8 cellular contexts compared by ENCODE assay signal in genomic region chr9:114681594-114682332, GRCh38. TPM values are rescaled to one million over a fixed set of nuclear protein-coding genes. Genes with fewer than 3 reads are reported as not detected.
DNase-seq lines count a peak whose midpoint lies in the region; ATAC-seq and TF ChIP-seq lines count a peak whose summit lies in the region.

Gene TEX48 (minus strand): TSS chr9:114682192. CDS start chr9:114671723, 10,469 bp downstream.

- TF ChIP-seq CTCF in GM12864 (IDR thresholded peaks at IDR 0.05; ENCODE audit: low read depth, low read length, missing control alignments) (peak; percentile 88), NB4 (IDR thresholded peaks at IDR 0.05; ENCODE audit: low read depth, low read length) (peak; percentile 83), SU-DHL-6 (IDR thresholded peaks at IDR 0.05; ENCODE audit: insufficient read depth, low read length, poor library complexity, severe bottlenecking) (peak; percentile 31), smooth muscle cell (IDR thresholded peaks at IDR 0.05; ENCODE audit: borderline replicate concordance, insufficient read depth, poor library complexity, severe bottlenecking) (peak; percentile 59)

- no peak within 1 kb of the TSS for H3K9ac ChIP-seq in SU-DHL-6 (ENCODE audit: low read length)
- H3K9ac ChIP-seq in smooth muscle cell (ENCODE audit: low read depth) = no peak within 1 kb of the TSS

- H3K79me2 ChIP-seq in SU-DHL-6 (ENCODE audit: insufficient read depth, low read length) (no peaks in the 10 kb centered on the region), smooth muscle cell (ENCODE audit: low read depth) (no peaks in the 10 kb centered on the region)

- peak; percentile 57 for ATAC-seq in left ventricle myocardium superior
- no peak for ATAC-seq in HG03469 (IDR thresholded peaks at IDR 0.05; ENCODE audit: unreplicated experiment)

- H3K4me1 ChIP-seq in smooth muscle cell (ENCODE audit: low read depth) = peaks cover 7% of the 10 kb centered on the region

- peak; percentile 62 for DNase-seq in GM12864 (ENCODE audit: low read depth)
- peak; percentile 65 for DNase-seq in HEK293T (ENCODE audit: extremely low spot score)
- peak; percentile 76 for DNase-seq in NB4 (ENCODE audit: low read depth)
- DNase-seq in left ventricle myocardium superior = no peak
- no peak for DNase-seq in smooth muscle cell (lab: John Stamatoyannopoulos, UW; ENCODE audit: unreplicated experiment)

- WGBS in smooth muscle cell (ENCODE audit: low lambda C conversion rate) = 69% methylated on average over 8 of the region's 8 CpGs

- H4K20me1 ChIP-seq in SU-DHL-6 (ENCODE audit: low read depth, low read length) = no peaks in the 10 kb centered on the region
- no peaks in the 10 kb centered on the region for H4K20me1 ChIP-seq in smooth muscle cell (ENCODE audit: low read depth)

- H3K27me3 Mint-ChIP-seq in activated naive CD4-positive, alpha-beta T cell treated with anti-CD3 and anti-CD28 coated beads, Interleukin-2, amount 50 U/mL, for 24 hours = peaks cover 4% of the 10 kb centered on the region

- no peak within 1 kb of the TSS for H2AFZ ChIP-seq in SU-DHL-6 (ENCODE audit: low read depth, low read length, severe bottlenecking)
- no peak within 1 kb of the TSS for H2AFZ ChIP-seq in smooth muscle cell (ENCODE audit: low read depth)

- CTCF ChIA-PET in HEK293T (lab: Yijun Ruan, JAX) = interaction anchor here (0.7 to 3.0 kb wide), 13 partner anchors 8 to 988 kb away, joined by 3 to 19 read pairs (median 4); no protein-coding TSS in a partner anchor

- H3K36me3 ChIP-seq in SU-DHL-6 (ENCODE audit: low read length) (no peaks in the 10 kb centered on the region), smooth muscle cell (ENCODE audit: low read depth) (no peaks in the 10 kb centered on the region)

- H3K4me1 Mint-ChIP-seq in activated naive CD4-positive, alpha-beta T cell treated with anti-CD3 and anti-CD28 coated beads, Interleukin-2, amount 50 U/mL, for 24 hours = peaks cover 34% of the 10 kb centered on the region

- POLR2A ChIA-PET in HEK293T (lab: Yijun Ruan, JAX) = no interaction called here

- no peak for TF ChIP-seq POLR2A in NB4 (IDR thresholded peaks at IDR 0.05; ENCODE audit: extremely low read depth, insufficient read length)

- H3K27me3 ChIP-seq in SU-DHL-6 (ENCODE audit: low read length) = no peaks in the 10 kb centered on the region
- no peaks in the 10 kb centered on the region for H3K27me3 ChIP-seq in smooth muscle cell (ENCODE audit: low read depth)

- H3K4me2 ChIP-seq in SU-DHL-6 (ENCODE audit: low read depth, low read length, poor library complexity, severe bottlenecking) (no peak within 1 kb of the TSS), smooth muscle cell (no peak within 1 kb of the TSS)

- intact Hi-C loops in left ventricle myocardium superior (cut with micrococcal nuclease) = no loop called here

- H3K27ac ChIP-seq in SU-DHL-6 (ENCODE audit: low read depth, low read length) = no peak within 1 kb of the TSS
- H3K27ac ChIP-seq in smooth muscle cell (ENCODE audit: low read depth) = no peak within 1 kb of the TSS

- H3K9me3 Mint-ChIP-seq in activated naive CD4-positive, alpha-beta T cell treated with anti-CD3 and anti-CD28 coated beads, Interleukin-2, amount 50 U/mL, for 24 hours = no peaks in the 10 kb centered on the region

- peak within 1 kb of the TSS; percentile 41 for H3K4me3 Mint-ChIP-seq in activated naive CD4-positive, alpha-beta T cell treated with anti-CD3 and anti-CD28 coated beads, Interleukin-2, amount 50 U/mL, for 24 hours

- H3K9me3 ChIP-seq in SU-DHL-6 (ENCODE audit: insufficient read depth, low read length) (no peaks in the 10 kb centered on the region), smooth muscle cell (replicated peaks; ENCODE audit: low read depth) (no peaks in the 10 kb centered on the region)

- H3K4me3 ChIP-seq in GM12864 (ENCODE audit: low read depth, low read length) = no peak within 1 kb of the TSS
- no peak within 1 kb of the TSS for H3K4me3 ChIP-seq in NB4 (ENCODE audit: low read depth, low read length)
- H3K4me3 ChIP-seq in SU-DHL-6 (ENCODE audit: insufficient read depth, low read length, poor library complexity, severe bottlenecking) = no peak within 1 kb of the TSS
- H3K4me3 ChIP-seq in smooth muscle cell = no peak within 1 kb of the TSS

- H3F3A ChIP-seq in SU-DHL-6 (ENCODE audit: insufficient read depth) (no peaks in the 10 kb centered on the region), smooth muscle cell (ENCODE audit: low read depth) (peaks cover 14% of the 10 kb centered on the region)

- no peaks in the 10 kb centered on the region for H3K9me2 ChIP-seq in SU-DHL-6 (replicated peaks; ENCODE audit: insufficient read depth, low read length)

- peaks cover 1% of the 10 kb centered on the region for H3K36me3 Mint-ChIP-seq in activated naive CD4-positive, alpha-beta T cell treated with anti-CD3 and anti-CD28 coated beads, Interleukin-2, amount 50 U/mL, for 24 hours

- peak within 1 kb of the TSS; percentile 90 for H3K27ac Mint-ChIP-seq in activated naive CD4-positive, alpha-beta T cell treated with anti-CD3 and anti-CD28 coated beads, Interleukin-2, amount 50 U/mL, for 24 hours

TF ChIP-seq in HEK293T, 16 proteins besides CTCF, POLR2A, EP300 and RAD21:
- TF ChIP-seq LEF1 (IDR thresholded peaks at IDR 0.05; ENCODE audit: borderline replicate concordance) (no peak), SP1 (IDR thresholded peaks at IDR 0.05) (no peak), L3MBTL2 (conservative IDR thresholded peaks at IDR 0.05) (no peak), NFRKB (IDR thresholded peaks at IDR 0.05) (no peak), FOXM1 (IDR thresholded peaks at IDR 0.05; ENCODE audit: borderline replicate concordance) (no peak), SUZ12 (IDR thresholded peaks at IDR 0.05) (no peak), FOXK2 (IDR thresholded peaks at IDR 0.05) (no peak), ZNF384 (IDR thresholded peaks at IDR 0.05) (no peak), ELF4 (IDR thresholded peaks at IDR 0.05) (no peak), CTBP1 (IDR thresholded peaks at IDR 0.05; ENCODE audit: borderline replicate concordance) (no peak), FOXA1 (IDR thresholded peaks at IDR 0.05) (no peak), ARNT (IDR thresholded peaks at IDR 0.05) (no peak), TARDBP (IDR thresholded peaks at IDR 0.05) (no peak), PKNOX1 (IDR thresholded peaks at IDR 0.05) (no peak), BHLHE40 (IDR thresholded peaks at IDR 0.05; ENCODE audit: borderline replicate concordance) (no peak), HDGF (IDR thresholded peaks at IDR 0.05; ENCODE audit: borderline replicate concordance) (no peak)
TF ChIP-seq in HEK293T: peak in this region for 0.

RNA-seq across cellular contexts. Expression of gene TEX48, which starts in this region (rescaled TPM):
- total RNA-seq in left ventricle myocardium superior (not detected), smooth muscle cell (not detected in 2 replicates)
- polyA plus RNA-seq in smooth muscle cell = 0.58 TPM in 1 of 2 replicates, not detected in the other

Comparison
In these comparisons a context has a peak if more than half of its experiments do, and no peak if none do; other contexts are left out.
1. Peak in ATAC-seq in left ventricle myocardium superior; RNA of the gene not detected or under 1 TPM.
2. DNase-seq: peak in GM12864 (single experiment), HEK293T (single experiment) and NB4 (single experiment); none in left ventricle myocardium superior (single experiment) and smooth muscle cell (single experiment).
3. CTCF ChIP-seq: peak in every context shown above with its lines; median percentile 88 in GM12864; 83 in NB4; 59 in smooth muscle cell; 31 in SU-DHL-6.